In the genomic region with DNA sequence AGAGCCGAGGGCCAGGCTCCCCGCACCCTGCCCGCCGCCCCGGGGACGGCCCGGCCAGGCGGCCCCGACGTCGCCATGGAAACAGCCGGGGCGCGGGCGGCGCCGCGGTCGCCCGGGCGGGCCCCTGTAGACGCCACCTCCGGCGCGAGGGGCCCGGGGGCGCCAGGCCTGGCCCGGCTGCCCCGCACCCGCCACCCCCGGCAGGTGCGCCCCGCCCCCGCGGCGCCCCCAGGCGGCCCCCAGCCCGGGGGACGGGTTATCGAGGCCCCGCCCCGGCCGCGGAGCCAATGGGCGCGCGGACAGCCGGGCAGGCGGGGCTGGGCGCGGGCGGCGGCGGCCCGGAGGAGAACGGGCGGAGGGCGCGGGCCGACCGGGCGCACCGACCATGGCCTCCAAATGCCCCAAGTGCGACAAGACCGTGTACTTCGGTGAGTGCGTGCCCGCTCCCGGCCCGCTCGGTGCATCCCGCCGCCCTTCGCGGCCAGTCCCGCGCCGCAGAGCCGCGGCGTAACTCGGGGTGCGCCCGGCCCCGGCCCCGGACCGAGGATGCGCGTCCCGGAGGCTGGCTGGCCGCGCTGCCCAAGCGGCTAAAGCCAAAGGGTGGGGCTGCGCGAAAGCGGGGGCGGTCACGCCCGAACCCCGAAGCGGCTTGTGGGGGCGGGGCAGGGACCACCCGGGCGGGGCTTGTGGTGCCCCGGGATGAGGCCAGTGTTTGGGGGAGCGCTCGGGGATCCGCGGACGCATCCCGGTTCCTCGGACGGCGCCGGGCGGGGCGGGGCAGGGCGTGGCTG, we compare ENCODE assay signal across 8 cellular contexts. TPM values are rescaled to one million over a fixed set of nuclear protein-coding genes. Genes with fewer than 3 reads are reported as not detected.
DNase-seq lines count a peak whose midpoint lies in the region; ATAC-seq and TF ChIP-seq lines count a peak whose summit lies in the region.

A gene with protein sequence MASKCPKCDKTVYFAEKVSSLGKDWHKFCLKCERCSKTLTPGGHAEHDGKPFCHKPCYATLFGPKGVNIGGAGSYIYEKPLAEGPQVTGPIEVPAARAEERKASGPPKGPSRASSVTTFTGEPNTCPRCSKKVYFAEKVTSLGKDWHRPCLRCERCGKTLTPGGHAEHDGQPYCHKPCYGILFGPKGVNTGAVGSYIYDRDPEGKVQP (plus strand): TSS at position 344 of the 791 bp plus-strand sequence. CDS start 42 bp downstream, at position 386.

- H3K4me3 ChIP-seq in CD4-positive, CD25-positive, alpha-beta regulatory T cell (ENCODE audit: low read depth, low read length) = no peak within 1 kb of the TSS
- H3K4me3 ChIP-seq in SK-N-SH (ENCODE audit: low read depth in 2 of 2, low read length in 1 of 2) (peak within 1 kb of the TSS; percentile 92 to 96), duodenal mucosa (ENCODE audit: low read depth in 1 of 2, low read length in 2 of 2) (peak within 1 kb of the TSS; percentile 59 to 62), lower leg skin (ENCODE audit: low read depth, poor library complexity, severe bottlenecking) (peak within 1 kb of the TSS; percentile 74)

- WGBS in SK-N-SH (ENCODE audit: low lambda C conversion rate) = 0% methylated on average over 13 of the region's 118 CpGs
- 0 to 1% methylated on average over 20 to 26 of the region's 118 CpGs for WGBS in lower leg skin, 2 donors

- peak within 1 kb of the TSS; percentile 78 to 91 (median 87) for H3K4me3 Mint-ChIP-seq in CD4-positive, CD25-positive, alpha-beta regulatory T cell

- H3K27ac ChIP-seq in CD4-positive, CD25-positive, alpha-beta regulatory T cell (ENCODE audit: insufficient read depth, low read length, poor library complexity, severe bottlenecking) = peak within 1 kb of the TSS; percentile 71
- peak within 1 kb of the TSS; percentile 89 to 99 for H3K27ac ChIP-seq in SK-N-SH (ENCODE audit: low read depth in 2 of 2, low read length in 1 of 2)
- peak within 1 kb of the TSS; percentile 85 for H3K27ac ChIP-seq in duodenal mucosa (ENCODE audit: low read depth, low read length)

- peaks cover 32% of the 10 kb centered on the region for H3K79me2 ChIP-seq in SK-N-SH (ENCODE audit: insufficient read depth)

- H3K36me3 ChIP-seq in CD4-positive, CD25-positive, alpha-beta regulatory T cell (ENCODE audit: control insufficient read depth, insufficient read depth, low read length) = no peaks in the 10 kb centered on the region
- H3K36me3 ChIP-seq in SK-N-SH (replicated peaks in 1 of 2; ENCODE audit: control insufficient read depth in 1 of 2, insufficient read depth in 2 of 2, low read length in 1 of 2) (peaks cover 0 to 7% of the 10 kb centered on the region in 2 experiments), duodenal mucosa (ENCODE audit: control insufficient read depth in 1 of 2, insufficient read depth in 2 of 2, low read length in 2 of 2) (no peaks in the 10 kb centered on the region)

- H3K9me2 ChIP-seq in SK-N-SH = no peaks in the 10 kb centered on the region

- DNase-seq in CD4-positive, CD25-positive, alpha-beta regulatory T cell = peak in 1 of 3 donors; percentile 67
- DNase-seq in HEK293T (ENCODE audit: extremely low spot score) (peak; percentile 73), SK-N-SH (peak; percentile 91), lower leg skin (ENCODE audit: low spot score in 2 of 2) (no peak), NCI-H2029 (lab: John Stamatoyannopoulos, UW) (no peak), NCI-H526 treated with DMSO at 0.1 percent for 48 hours (lab: John Stamatoyannopoulos, UW) (no peak)

- TF ChIP-seq RAD21 in SK-N-SH (IDR thresholded peaks at IDR 0.05; ENCODE audit: low read length) = no peak

- intact Hi-C loops in lower leg skin (cut with DNase I; ENCODE audit: low total_unique reads) = no loop called here

- POLR2A ChIA-PET in HEK293T (lab: Yijun Ruan, JAX) = no interaction called here
- POLR2A ChIA-PET in SK-N-SH (lab: Yijun Ruan, JAX) = no interaction called here

- CTCF ChIA-PET in HEK293T (lab: Yijun Ruan, JAX) = interaction anchor here (1.1 kb wide), 1 partner anchor 15 kb away, joined by 3 read pairs; no protein-coding TSS in a partner anchor
- CTCF ChIA-PET in SK-N-SH (lab: Yijun Ruan, JAX) = interaction anchor here (0.9 to 8.1 kb wide), 4 partner anchors 9 to 51 kb away, joined by 3 to 137 read pairs (median 31); partner anchors contain the start of genes CRIP1 and TEDC1

- peak; percentile 37 to 40 for ATAC-seq in CD4-positive, CD25-positive, alpha-beta regulatory T cell (ENCODE audit: low read depth in 2 of 2)

- no peak within 1 kb of the TSS for H3K27ac Mint-ChIP-seq in CD4-positive, CD25-positive, alpha-beta regulatory T cell

- no peaks in the 10 kb centered on the region for H3K27me3 ChIP-seq in CD4-positive, CD25-positive, alpha-beta regulatory T cell (ENCODE audit: control insufficient read depth, insufficient read depth, low read length)
- H3K27me3 ChIP-seq in SK-N-SH (ENCODE audit: insufficient read depth) = no peaks in the 10 kb centered on the region
- peaks cover 35 to 37% of the 10 kb centered on the region in 2 donors for H3K27me3 ChIP-seq in duodenal mucosa (ENCODE audit: control insufficient read depth in 1 of 2, insufficient read depth in 2 of 2, low read length in 2 of 2)

- no peaks in the 10 kb centered on the region for H3K9me3 ChIP-seq in CD4-positive, CD25-positive, alpha-beta regulatory T cell (ENCODE audit: control insufficient read depth in 2 of 2, low read length in 2 of 2)
- H3K9me3 ChIP-seq in SK-N-SH (no peaks in the 10 kb centered on the region), duodenal mucosa (ENCODE audit: control insufficient read depth in 1 of 2, low read length in 2 of 2) (no peaks in the 10 kb centered on the region)

- no peak for TF ChIP-seq EP300 in SK-N-SH (IDR thresholded peaks at IDR 0.05; ENCODE audit: borderline replicate concordance in 1 of 2, low read depth in 1 of 2, low read length in 1 of 2)

- H4K20me1 ChIP-seq in SK-N-SH (ENCODE audit: insufficient read depth) = peaks cover 6% of the 10 kb centered on the region; the same call in 1 of the 2 replicates

- H3K9ac ChIP-seq in SK-N-SH (peak within 1 kb of the TSS; percentile 99), duodenal mucosa (ENCODE audit: low read depth in 1 of 2, low read length in 2 of 2) (peak within 1 kb of the TSS; percentile 32 to 33)

- no peak for TF ChIP-seq POLR2A in lower leg skin (IDR thresholded peaks at IDR 0.05)

- peaks cover 17% of the 10 kb centered on the region for H3K27me3 Mint-ChIP-seq in CD4-positive, CD25-positive, alpha-beta regulatory T cell

- H3K4me2 ChIP-seq in SK-N-SH = peak within 1 kb of the TSS; percentile 96

- TF ChIP-seq CTCF in SK-N-SH (IDR thresholded peaks at IDR 0.05) = no peak
- no peak for TF ChIP-seq CTCF in lower leg skin (IDR thresholded peaks at IDR 0.05)
- TF ChIP-seq CTCF in subcutaneous adipose tissue (IDR thresholded peaks at IDR 0.05; ENCODE audit: low read depth) = no peak

- H3F3A ChIP-seq in SK-N-SH (replicated peaks; ENCODE audit: insufficient read depth) = peaks cover 13% of the 10 kb centered on the region

- H3K9me3 Mint-ChIP-seq in CD4-positive, CD25-positive, alpha-beta regulatory T cell = peaks cover 0 to 4% (median 0%) of the 10 kb centered on the region in 7 donors

- H2AFZ ChIP-seq in SK-N-SH (ENCODE audit: low read depth) = no peak within 1 kb of the TSS

- peaks cover 0 to 17% (median 3%) of the 10 kb centered on the region in 4 donors for H3K4me1 Mint-ChIP-seq in CD4-positive, CD25-positive, alpha-beta regulatory T cell

- H3K36me3 Mint-ChIP-seq in CD4-positive, CD25-positive, alpha-beta regulatory T cell = no peaks in the 10 kb centered on the region

- peaks cover 56% of the 10 kb centered on the region for H3K4me1 ChIP-seq in CD4-positive, CD25-positive, alpha-beta regulatory T cell (ENCODE audit: control insufficient read depth, insufficient read depth, low read length, poor library complexity, severe bottlenecking)
- H3K4me1 ChIP-seq in SK-N-SH (ENCODE audit: control insufficient read depth in 1 of 2, insufficient read depth in 2 of 2, low read depth in 1 of 2, low read length in 1 of 2) (peaks cover 18 to 58% of the 10 kb centered on the region in 2 experiments; a peak in 3 of 4 replicates), duodenal mucosa (ENCODE audit: control insufficient read depth in 1 of 2, insufficient read depth in 2 of 2, low read length in 2 of 2) (peaks cover 23 to 35% of the 10 kb centered on the region in 2 donors)

TF ChIP-seq in HEK293T, 16 proteins besides CTCF, POLR2A, EP300 and RAD21:
- TF ChIP-seq FOXA1 (IDR thresholded peaks at IDR 0.05) (no peak), FOXK2 (IDR thresholded peaks at IDR 0.05) (no peak), SUZ12 (IDR thresholded peaks at IDR 0.05) (no peak)

TF ChIP-seq in SK-N-SH, 30 proteins besides CTCF, POLR2A, EP300 and RAD21:
- TF ChIP-seq MEF2A (IDR thresholded peaks at IDR 0.05; ENCODE audit: borderline replicate concordance, low read depth) = no peak
- TF ChIP-seq MXI1 (IDR thresholded peaks at IDR 0.05; ENCODE audit: low read depth, low read length) = peak; percentile 3; the same call in 1 of the 2 replicates

RNA-seq across cellular contexts. Expression of the gene that starts here (rescaled TPM):
- total RNA-seq in CD4-positive, CD25-positive, alpha-beta regulatory T cell = 37.1 TPM
- 100 to 1,000 TPM in 2 of 4 donors, 10 to 100 TPM in 2; 12.0 to 131 (median 72.9) TPM for polyA plus RNA-seq in CD4-positive, CD25-positive, alpha-beta regulatory T cell
- polyA plus RNA-seq in SK-N-SH (2012; rRNA removed) = 219 and 335 TPM in 2 replicates
- 154 and 228 TPM in 2 replicates for polyA plus RNA-seq in SK-N-SH (2012; cell fraction: cytosol; rRNA removed)
- polyA plus RNA-seq in SK-N-SH (2012; cell fraction: nucleus; rRNA removed) = 326 and 608 TPM in 2 replicates
- total RNA-seq in lower leg skin (100 to 1,000 TPM; 103 to 203 (median 141) TPM), subcutaneous adipose tissue (10 to 100 TPM; 24.1 to 84.0 (median 44.6) TPM)

Comparison
In these comparisons a context has a peak if more than half of its experiments do, and no peak if none do; other contexts are left out.
1. DNase-seq: peak in HEK293T (single experiment) and SK-N-SH (single experiment); none in lower leg skin (0 of 2), NCI-H2029 (single experiment) and NCI-H526 treated with DMSO at 0.1 percent for 48 hours (single experiment).
2. Peak in every context shown above with its lines, with median percentiles within 50 percentile points of each other: H3K27ac ChIP-seq.